Comparison of ENCODE assay signal across 15 cellular contexts in genomic region chr6:37072526-37072925, GRCh38.
DNase-seq lines count a peak whose midpoint lies in the region; ATAC-seq and TF ChIP-seq lines count a peak whose summit lies in the region.
"Had no signal": no experiment of that assay in that cellular context is flagged by ENCODE, and none has a peak within 500 bp of the region (broad histone marks: within the 10 kb centered on the region; RNA-seq: fewer than 3 reads in every experiment).

No MANE protein-coding gene starts in this region.

- H3K27ac Mint-ChIP-seq in activated CD8-positive, alpha-beta T cell treated with anti-CD3 and anti-CD28 coated beads, Interleukin-2, amount 10 ng/mL, durations not matched to agents 7 days and 5 days = peak overlapping the region; percentile 78
- H3K27ac Mint-ChIP-seq in natural killer cell treated with Interleukin-12 subunit alpha and Interleukin-12 subunit beta and Interleukin-15 and Interleukin-18, amount 100 ng/mL, for 72 hours = peak overlapping the region; percentile 69 to 84

- no peak overlapping the region for H3K4me3 ChIP-seq in MM.1S (ENCODE audit: low read length)

- no peak for TF ChIP-seq CTCF in MM.1S (IDR thresholded peaks at IDR 0.05; ENCODE audit: low read length)

- H3K4me1 ChIP-seq in MM.1S (ENCODE audit: low read length) = peaks cover 21% of the 10 kb centered on the region

- H3K36me3 ChIP-seq in MM.1S (replicated peaks; ENCODE audit: insufficient read depth, low read length) = no peaks in the 10 kb centered on the region

- CTCF ChIA-PET in activated CD8-positive, alpha-beta T cell treated with anti-CD3 and anti-CD28 coated beads, Interleukin-2, amount 10 ng/mL, durations not matched to agents 7 days and 5 days (lab: Charles Lee) = interaction anchor here (1.1 to 1.7 kb wide), 3 partner anchors 21 to 43 kb away, joined by 5 to 7 read pairs (median 5); no protein-coding TSS in a partner anchor

- no peaks in the 10 kb centered on the region for H3K9me3 ChIP-seq in MM.1S (replicated peaks; ENCODE audit: insufficient read depth, low read length)

- no peaks in the 10 kb centered on the region for H3K79me2 ChIP-seq in MM.1S (ENCODE audit: low read length)

- no peaks in the 10 kb centered on the region for H3K9me3 Mint-ChIP-seq in activated CD8-positive, alpha-beta T cell treated with anti-CD3 and anti-CD28 coated beads, Interleukin-2, amount 10 ng/mL, durations not matched to agents 7 days and 5 days (ENCODE audit: insufficient read depth)
- H3K9me3 Mint-ChIP-seq in natural killer cell treated with Interleukin-12 subunit alpha and Interleukin-12 subunit beta and Interleukin-15 and Interleukin-18, amount 100 ng/mL, for 72 hours = no peaks in the 10 kb centered on the region

- no peak overlapping the region for H3K9ac ChIP-seq in MM.1S (ENCODE audit: low read length)

- peak; percentile 59 for ATAC-seq in activated CD8-positive, alpha-beta T cell treated with anti-CD3 and anti-CD28 coated beads, Interleukin-2, amount 10 ng/mL, durations not matched to agents 7 days and 5 days
- peak in 1 of 2 donors; percentile 61 for ATAC-seq in natural killer cell treated with Interleukin-12 subunit alpha and Interleukin-12 subunit beta and Interleukin-15 and Interleukin-18, amount 100 ng/mL, for 72 hours
- ATAC-seq: PC-3 had no signal

- H3K27me3 Mint-ChIP-seq in activated CD8-positive, alpha-beta T cell treated with anti-CD3 and anti-CD28 coated beads, Interleukin-2, amount 10 ng/mL, durations not matched to agents 7 days and 5 days (ENCODE audit: low read depth) = peaks cover 4% of the 10 kb centered on the region
- H3K27me3 Mint-ChIP-seq in natural killer cell treated with Interleukin-12 subunit alpha and Interleukin-12 subunit beta and Interleukin-15 and Interleukin-18, amount 100 ng/mL, for 72 hours = no peaks in the 10 kb centered on the region

- H3K36me3 Mint-ChIP-seq in activated CD8-positive, alpha-beta T cell treated with anti-CD3 and anti-CD28 coated beads, Interleukin-2, amount 10 ng/mL, durations not matched to agents 7 days and 5 days (ENCODE audit: low read depth) = no peaks in the 10 kb centered on the region
- no peaks in the 10 kb centered on the region for H3K36me3 Mint-ChIP-seq in natural killer cell treated with Interleukin-12 subunit alpha and Interleukin-12 subunit beta and Interleukin-15 and Interleukin-18, amount 100 ng/mL, for 72 hours

- H2AFZ ChIP-seq in MM.1S (ENCODE audit: low read length) = 0 out of 2 replicates have a peak overlapping the region, but pooled peaks have one; percentile 42

- no peaks in the 10 kb centered on the region for H3K9me2 ChIP-seq in MM.1S (replicated peaks; ENCODE audit: insufficient read depth, low read length)

- peak overlapping the region; percentile 12; the same call in 1 of the 2 replicates for H3K4me2 ChIP-seq in MM.1S (ENCODE audit: low read depth, low read length)

- no peaks in the 10 kb centered on the region for H4K20me1 ChIP-seq in MM.1S (ENCODE audit: insufficient read depth, low read length)

- H3K4me1 Mint-ChIP-seq in activated CD8-positive, alpha-beta T cell treated with anti-CD3 and anti-CD28 coated beads, Interleukin-2, amount 10 ng/mL, durations not matched to agents 7 days and 5 days (ENCODE audit: low read depth) = peaks cover 37% of the 10 kb centered on the region
- peaks cover 32 to 41% of the 10 kb centered on the region in 2 donors for H3K4me1 Mint-ChIP-seq in natural killer cell treated with Interleukin-12 subunit alpha and Interleukin-12 subunit beta and Interleukin-15 and Interleukin-18, amount 100 ng/mL, for 72 hours (ENCODE audit: low read depth in 2 of 2)

- no peaks in the 10 kb centered on the region for H3K27me3 ChIP-seq in MM.1S (replicated peaks; ENCODE audit: insufficient read depth, low read length)

- H3K27ac ChIP-seq in MM.1S (ENCODE audit: low read length) = peak overlapping the region; percentile 69; the same call in 1 of the 2 replicates

- POLR2A ChIA-PET in activated CD8-positive, alpha-beta T cell treated with anti-CD3 and anti-CD28 coated beads, Interleukin-2, amount 10 ng/mL, durations not matched to agents 7 days and 5 days (lab: Charles Lee) = interaction anchor here (0.8 kb wide), 1 partner anchor 96 kb away, joined by 3 read pairs; no protein-coding TSS in a partner anchor

- peak; percentile 26 for DNase-seq in SKM-1 treated with dmso at 0.1 percent for 144 hours (lab: John Stamatoyannopoulos, UW; ENCODE audit: unreplicated experiment)
- no peak for DNase-seq in SKM-1 (lab: John Stamatoyannopoulos, UW; ENCODE audit: unreplicated experiment)
- peak; percentile 20 for DNase-seq in MM.1S
- peak; percentile 41 for DNase-seq in activated CD8-positive, alpha-beta T cell treated with anti-CD3 and anti-CD28 coated beads, Interleukin-2, amount 10 ng/mL, durations not matched to agents 7 days and 5 days
- peak; percentile 10 for DNase-seq in natural killer cell treated with Interleukin-12 subunit alpha and Interleukin-12 subunit beta and Interleukin-15 and Interleukin-18, amount 100 ng/mL, for 72 hours (ENCODE audit: low spot score)
- DNase-seq in NCI-H1048 (lab: John Stamatoyannopoulos, UW) = no peak
- no peak for DNase-seq in COLO668 (lab: John Stamatoyannopoulos, UW; ENCODE audit: unreplicated experiment)
- DNase-seq in NCI-H774 (lab: John Stamatoyannopoulos, UW) = no peak
- DNase-seq: activated CD4-positive, alpha-beta T cell treated with anti-CD3 and anti-CD28 coated beads for 48 hours; activated naive CD4-positive, alpha-beta T cell treated with Interleukin-2 at 50 U/mL for 16 hours; DMS 273 treated with DMSO at 0.1 percent for 48 hours; effector CD8-positive, alpha-beta T cell; foreskin fibroblast; NCI-H226; PC-3 had no signal

- H3F3A ChIP-seq in MM.1S (ENCODE audit: insufficient read depth, low read length) = peaks cover 16% of the 10 kb centered on the region

- H3K4me3 Mint-ChIP-seq in activated CD8-positive, alpha-beta T cell treated with anti-CD3 and anti-CD28 coated beads, Interleukin-2, amount 10 ng/mL, durations not matched to agents 7 days and 5 days = no peak overlapping the region
- peak overlapping the region; percentile 67 for H3K4me3 Mint-ChIP-seq in natural killer cell treated with Interleukin-12 subunit alpha and Interleukin-12 subunit beta and Interleukin-15 and Interleukin-18, amount 100 ng/mL, for 72 hours

Comparison
In these comparisons a context has a peak if more than half of its experiments do, and no peak if none do; other contexts are left out.
1. DNase-seq: peak in SKM-1 treated with dmso at 0.1 percent for 144 hours (single experiment), MM.1S (single experiment), activated CD8-positive, alpha-beta T cell treated with anti-CD3 and anti-CD28 coated beads, Interleukin-2, amount 10 ng/mL, durations not matched to agents 7 days and 5 days (single experiment) and natural killer cell treated with Interleukin-12 subunit alpha and Interleukin-12 subunit beta and Interleukin-15 and Interleukin-18, amount 100 ng/mL, for 72 hours (single experiment); none in SKM-1 (single experiment), NCI-H1048 (single experiment), COLO668 (single experiment) and NCI-H774 (single experiment).